ENCODE assay signal across 38 cellular contexts in genomic region chrX:153181822-153182221, GRCh38. TPM values are rescaled to one million over a fixed set of nuclear protein-coding genes. Genes with fewer than 3 reads are reported as not detected.
"Had no signal": no experiment of that assay in that cellular context is flagged by ENCODE, and none has a peak within 500 bp of the region (broad histone marks: within the 10 kb centered on the region; RNA-seq: fewer than 3 reads in every experiment).

No MANE protein-coding gene starts in this region.

- ATAC-seq: activated naive CD4-positive, alpha-beta T cell treated with anti-CD3 and anti-CD28 coated beads, Interleukin-2, amount 50 U/mL, for 72 hours; activated naive CD8-positive, alpha-beta T cell treated with anti-CD3 and anti-CD28 coated beads, Interleukin-2, amount 50 U/mL, for 24 hours; activated T-cell treated with anti-CD3 and anti-CD28 coated beads, Interleukin-2, amount 50 U/mL, for 4 hours; activated T-cell treated with anti-CD3 and anti-CD28 coated beads, Interleukin-2, amount 50 U/mL, for 72 hours; activated T-helper 17 cell treated with anti-CD3 and anti-CD28 coated beads, Interleukin-2, amount 50 U/mL, for 72 hours; body of pancreas had no signal

- H3K27ac ChIP-seq: adrenal gland, ascending aorta, body of pancreas, brain microvascular endothelial cell, breast epithelium, cardiac muscle cell had no signal

- H3K27me3 ChIP-seq: ascending aorta, body of pancreas, brain microvascular endothelial cell, cardiac muscle cell had no signal

- DNase-seq: activated effector memory CD4-positive, alpha-beta T cell treated with anti-CD3 and anti-CD28 coated beads, Interleukin-2, amount 50 U/mL, for 16 hours; activated effector memory CD4-positive, alpha-beta T cell treated with Interleukin-2 at 50 U/mL for 16 hours; activated gamma-delta T cell; activated gamma-delta T cell treated with Interleukin-2 at 50 U/mL for 16 hours; activated naive CD4-positive, alpha-beta T cell; activated naive CD4-positive, alpha-beta T cell treated with anti-CD3 and anti-CD28 coated beads for 36 hours; activated naive CD4-positive, alpha-beta T cell treated with anti-CD3 and anti-CD28 coated beads, Interleukin-2, amount 10 ng/mL, durations not matched to agents 7 days and 5 days; activated naive CD4-positive, alpha-beta T cell treated with anti-CD3 and anti-CD28 coated beads, Interleukin-2, amount 50 U/mL, for 16 hours; activated naive CD4-positive, alpha-beta T cell treated with Interleukin-2 at 50 U/mL for 16 hours; activated naive CD8-positive, alpha-beta T cell treated with anti-CD3 and anti-CD28 coated beads for 36 hours; activated naive CD8-positive, alpha-beta T cell treated with anti-CD3 and anti-CD28 coated beads, Interleukin-2, amount 10 ng/mL, durations not matched to agents 7 days and 5 days; activated naive CD8-positive, alpha-beta T cell treated with anti-CD3 and anti-CD28 coated beads, Interleukin-2, amount 50 U/mL, for 24 hours; activated T-cell treated with anti-CD3 and anti-CD28 coated beads, Interleukin-2, amount 50 U/mL, for 24 hours; activated T-cell treated with anti-CD3 and anti-CD28 coated beads, Interleukin-2, amount 50 U/mL, for 4 hours; activated T-cell treated with anti-CD3 and anti-CD28 coated beads, Interleukin-2, amount 50 U/mL, for 48 hours; activated T-cell treated with anti-CD3 and anti-CD28 coated beads, Interleukin-2, amount 50 U/mL, for 72 hours; adrenal gland; amniotic stem cell; amygdala; anterior cingulate cortex; aorta; body of pancreas; brain microvascular endothelial cell; caudate nucleus; central memory CD4-positive, alpha-beta T cell; cerebellar nuclear complex had no signal

- H3K4me3 ChIP-seq: adrenal gland, ascending aorta, body of pancreas, breast epithelium, cardiac muscle cell had no signal

- H3K9me3 ChIP-seq: adrenal gland, ascending aorta, body of pancreas, breast epithelium had no signal

- H3K4me1 ChIP-seq: adrenal gland, ascending aorta, body of pancreas, breast epithelium had no signal

- H3K36me3 ChIP-seq: adrenal gland, ascending aorta, brain microvascular endothelial cell, breast epithelium, cardiac muscle cell had no signal

RNA-seq across cellular contexts. Expression of gene MAGEA1, which starts 2.7 kb away (rescaled TPM):
- total RNA-seq: activated naive CD4-positive, alpha-beta T cell treated with anti-CD3 and anti-CD28 coated beads for 36 hours; activated naive CD4-positive, alpha-beta T cell treated with anti-CD3 and anti-CD28 coated beads, Interleukin-2, amount 50 U/mL, for 72 hours; activated naive CD8-positive, alpha-beta T cell treated with anti-CD3 and anti-CD28 coated beads for 36 hours; activated naive CD8-positive, alpha-beta T cell treated with anti-CD3 and anti-CD28 coated beads, Interleukin-2, amount 10 ng/mL, durations not matched to agents 7 days and 5 days; activated T-cell treated with anti-CD3 and anti-CD28 coated beads, Interleukin-2, amount 50 U/mL, for 4 hours; activated T-cell treated with anti-CD3 and anti-CD28 coated beads, Interleukin-2, amount 50 U/mL, for 72 hours; activated T-helper 1 cell treated with anti-CD3 and anti-CD28 coated beads, Interleukin-12 subunit alpha, Interleukin-12 subunit beta, Interleukin-2, Interleukin-4 antibody, amounts not matched to agents 30 ng/mL and 10 ng/mL and 1 ng/mL, durations not matched to agents 14 hours and 24 hours and 36 hours; activated T-helper 17 cell treated with anti-CD3 and anti-CD28 coated beads, Interleukin-2, amount 50 U/mL, for 72 hours; activated T-helper 2 cell treated with anti-CD3 and anti-CD28 coated beads, Interferon-gamma antibody, Interleukin-2, Interleukin-4, amounts not matched to agents 10 μg/mL and 5 μg/mL and 100 μg/mL, durations not matched to agents 14 hours and 24 hours and 36 hours; adrenal gland; aorta; ascending aorta; astrocyte; body of pancreas; breast epithelium; bronchial epithelial cell; cardiac muscle cell; cardiac septum; cerebellum; chondrocyte had no signal
